9 cellular contexts compared by ENCODE assay signal in genomic region chr2:55779459-55780421, GRCh38.
DNase-seq lines count a peak whose midpoint lies in the region; ATAC-seq, FAIRE-seq and TF ChIP-seq lines count a peak whose summit lies in the region.
"Had no signal": no experiment of that assay in that cellular context is flagged by ENCODE, and none has a peak within 500 bp of the region (broad histone marks: within the 10 kb centered on the region; RNA-seq: fewer than 3 reads in every experiment).

No MANE protein-coding gene starts in this region.

- H3K4me1 Mint-ChIP-seq in type B pancreatic cell (ENCODE audit: unreplicated experiment): peaks cover 4% of the 10 kb centered on the region

- H3K36me3 Mint-ChIP-seq in type B pancreatic cell: no peaks in the 10 kb centered on the region

- peaks cover 13% of the 10 kb centered on the region for H3K27me3 Mint-ChIP-seq in type B pancreatic cell

- TF ChIP-seq CTCF in type B pancreatic cell (conservative IDR thresholded peaks at IDR 0.05): no peak

- ATAC-seq in GM18868 (IDR thresholded peaks at IDR 0.05; ENCODE audit: unreplicated experiment): peak; percentile 52
- ATAC-seq in esophagus mucosa: peak; percentile 92
- ATAC-seq in HG02840 (IDR thresholded peaks at IDR 0.05; ENCODE audit: low FRiP score, unreplicated experiment): no peak

- H3K27ac Mint-ChIP-seq in type B pancreatic cell: peak overlapping the region; percentile 67

- peaks cover 11% of the 10 kb centered on the region for H3K9me3 Mint-ChIP-seq in type B pancreatic cell

- peak; percentile 99 for FAIRE-seq in RCC 7860 (lab: Jason Lieb, UNC)
- FAIRE-seq: pancreas had no signal

- H3K4me3 Mint-ChIP-seq in type B pancreatic cell: peak overlapping the region; percentile 12

- DNase-seq in RCC 7860 (ENCODE audit: low spot score) (peak; percentile 99), type B pancreatic cell (ENCODE audit: extremely low spot score, unreplicated experiment) (no peak), NCI-H446 (lab: John Stamatoyannopoulos, UW) (no peak), NCI-H1417 treated with DMSO at 0.1 percent for 48 hours (lab: John Stamatoyannopoulos, UW) (no peak)
- DNase-seq: NCI-H1930, pancreas had no signal
